In genomic region chr16:67246945-67247697, GRCh38 we compare ENCODE assay signal across 8 cellular contexts.
DNase-seq lines count a peak whose midpoint lies in the region; ATAC-seq lines count a peak whose summit lies in the region.

Gene FHOD1, minus strand, starts transcription at chr16:67247481. Its CDS starts 71 bp downstream, at chr16:67247410.

- H3K4me1 Mint-ChIP-seq in memory B cell, result peaks cover 35% of the 10 kb centered on the region

- H3K27ac ChIP-seq in effector memory CD4-positive, alpha-beta T cell (ENCODE audit: insufficient read depth, low read length, poor library complexity, severe bottlenecking), result peak within 1 kb of the TSS; percentile 92

- no peaks in the 10 kb centered on the region for H3K36me3 ChIP-seq in effector memory CD4-positive, alpha-beta T cell (ENCODE audit: control insufficient read depth, insufficient read depth, low read length)

- no peaks in the 10 kb centered on the region for H3K9me3 Mint-ChIP-seq in memory B cell

- H3K9me3 ChIP-seq in effector memory CD4-positive, alpha-beta T cell (ENCODE audit: control insufficient read depth, low read length), result no peaks in the 10 kb centered on the region

- H3K27ac Mint-ChIP-seq in memory B cell, result peak within 1 kb of the TSS; percentile 68

- DNase-seq in COR-L47 (lab: John Stamatoyannopoulos, UW) (peak; percentile 88), HUDEP-2 (lab: John Stamatoyannopoulos, UW; ENCODE audit: unreplicated experiment in 76 of 76) (peak in 75 of 76 experiments; percentile 69 to 99 (median 96)), NOMO-1 treated with dmso at 0.1 percent for 144 hours (lab: John Stamatoyannopoulos, UW; ENCODE audit: unreplicated experiment) (peak; percentile 93), memory B cell (ENCODE audit: low spot score in 2 of 2) (peak; percentile 98 to 100)
- DNase-seq in activated CD8-positive, alpha-beta memory T cell treated with anti-CD3 and anti-CD28 coated beads for 4 hours (ENCODE audit: low read depth in 2 of 2), result peak; percentile 91
- peak; percentile 93 to 94 (median 94) for DNase-seq in effector memory CD4-positive, alpha-beta T cell
- DNase-seq in stimulated activated CD8-positive, alpha-beta memory T cell treated with anti-CD3 and anti-CD28 coated beads, Interleukin-12 subunit alpha, Interleukin-12 subunit beta, amount 100 ng/mL, for 1 hour (ENCODE audit: low read depth), result peak; percentile 93

- peak within 1 kb of the TSS; percentile 81 for H3K4me3 Mint-ChIP-seq in memory B cell

- no peaks in the 10 kb centered on the region for H3K36me3 Mint-ChIP-seq in memory B cell

- peaks cover 11% of the 10 kb centered on the region for H3K27me3 Mint-ChIP-seq in memory B cell

- ATAC-seq in GM21381 (IDR thresholded peaks at IDR 0.05; ENCODE audit: unreplicated experiment), result peak; percentile 46
- ATAC-seq in memory B cell (ENCODE audit: low read depth), result peak; percentile 73

- peak within 1 kb of the TSS; percentile 69 for H3K4me3 ChIP-seq in effector memory CD4-positive, alpha-beta T cell (ENCODE audit: insufficient read depth, low read depth, low read length, poor library complexity, severe bottlenecking)

- peaks cover 4% of the 10 kb centered on the region for H3K27me3 ChIP-seq in effector memory CD4-positive, alpha-beta T cell (replicated peaks; ENCODE audit: control insufficient read depth, insufficient read depth, low read length, poor library complexity, severe bottlenecking)

- peaks cover 51% of the 10 kb centered on the region for H3K4me1 ChIP-seq in effector memory CD4-positive, alpha-beta T cell (ENCODE audit: control insufficient read depth, insufficient read depth, low read length, poor library complexity, severe bottlenecking)

Comparison
In these comparisons a context has a peak if more than half of its experiments do, and no peak if none do; other contexts are left out.
1. Peak in every context shown above with its lines: DNase-seq, ATAC-seq, H3K4me3 ChIP-seq and H3K27ac ChIP-seq.